Comparison of ENCODE assay signal across 26 cellular contexts in genomic region chr4:73914071-73914470, GRCh38.
"Had no signal": no experiment of that assay in that cellular context is flagged by ENCODE, and none has a peak within 500 bp of the region (broad histone marks: within the 10 kb centered on the region; RNA-seq: fewer than 3 reads in every experiment).

No MANE protein-coding gene starts in this region.

- ATAC-seq: heart right ventricle; left colon; left lung; lower lobe of right lung; natural killer cell; right cardiac atrium; sciatic nerve; stimulated activated effector memory CD8-positive, alpha-beta T cell treated with anti-CD3 and anti-CD28 coated beads, Interleukin-12 subunit alpha, Interleukin-12 subunit beta, amount 100 ng/mL, for 72 hours; upper lobe of right lung had no signal

- H3K4me1 ChIP-seq: left lung, lower lobe of right lung, spleen, suprapubic skin, upper lobe of right lung had no signal

- H3K27ac ChIP-seq: heart right ventricle, left lung, lower lobe of right lung, ovary, prostate gland, suprapubic skin, thoracic aorta, tibial artery, upper lobe of right lung had no signal

- H3K9me3 ChIP-seq: heart right ventricle, lower lobe of right lung, ovary, prostate gland, spleen, suprapubic skin, thoracic aorta, tibial artery, upper lobe of right lung had no signal

- DNase-seq: heart right ventricle; hippocampal formation; kidney; left colon; left lung; lower lobe of right lung; mammary epithelial cell; mesenchymal stem cell; naive B cell; natural killer cell; nephron progenitor cell; ovary; retina; right cardiac atrium; small intestine; spleen; stimulated activated CD4-positive, alpha-beta T cell treated with anti-CD3 and anti-CD28 coated beads, Interleukin-4, amount 100 ng/mL, for 24 hours; stimulated activated naive CD4-positive, alpha-beta T cell; tibial artery; trophoblast cell; upper lobe of right lung had no signal

- H3K27me3 ChIP-seq: heart right ventricle, left lung, ovary, spleen, suprapubic skin, tibial artery, upper lobe of right lung had no signal

- H3K4me3 ChIP-seq: heart right ventricle, left lung, lower lobe of right lung, ovary, prostate gland, spleen, suprapubic skin, thoracic aorta, tibial artery, upper lobe of right lung had no signal

- H3K36me3 ChIP-seq: heart right ventricle, left lung, lower lobe of right lung, ovary, prostate gland, spleen, suprapubic skin, thoracic aorta, tibial artery, upper lobe of right lung had no signal
